2 cellular contexts compared by ENCODE assay signal in the genomic region with DNA sequence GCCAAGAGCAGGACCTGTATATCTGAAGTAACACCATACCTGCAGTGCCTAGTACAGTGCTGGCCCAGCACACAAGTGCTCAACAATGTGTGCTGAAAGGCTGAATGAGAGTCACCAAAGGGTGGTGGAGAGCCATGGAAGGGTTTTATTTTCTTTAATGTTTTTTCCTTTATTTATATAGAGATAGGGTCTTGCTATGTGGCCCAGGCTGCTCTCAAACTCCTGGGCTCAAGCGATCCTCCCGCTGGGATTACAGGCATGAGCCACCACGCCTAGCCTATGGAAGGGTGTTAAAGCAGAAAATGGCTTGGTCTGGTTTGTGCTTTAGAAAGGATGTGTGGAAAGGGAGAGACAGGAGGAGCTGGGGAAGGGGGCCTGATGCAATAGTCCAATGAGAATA.
TF ChIP-seq lines count a peak whose summit lies in the region.

No MANE protein-coding gene starts in this region.

TF ChIP-seq in GM23338, 12 proteins besides CTCF, POLR2A, EP300 and RAD21:
- no peak for TF ChIP-seq POLR2AphosphoS5 (IDR thresholded peaks at IDR 0.05; ENCODE audit: low read depth)
- no peak for TF ChIP-seq EZH2 (IDR thresholded peaks at IDR 0.05; ENCODE audit: low read depth, unreplicated experiment)

TF ChIP-seq in H1, 55 proteins besides CTCF, POLR2A, EP300 and RAD21:
- TF ChIP-seq EGR1 (IDR thresholded peaks at IDR 0.05; ENCODE audit: borderline replicate concordance, low read depth, low read length) (no peak), SP1 (IDR thresholded peaks at IDR 0.05; ENCODE audit: low read depth, low read length) (no peak), HDAC2 (IDR thresholded peaks at IDR 0.05; ENCODE audit: borderline replicate concordance in 1 of 2, low read depth in 2 of 2, low read length in 2 of 2) (no peak), JUN (IDR thresholded peaks at IDR 0.05; ENCODE audit: low read depth, low read length) (no peak), RFX5 (IDR thresholded peaks at IDR 0.05; ENCODE audit: borderline replicate concordance, low read depth, low read length) (no peak), SUZ12 (IDR thresholded peaks at IDR 0.05; ENCODE audit: low read length) (no peak), CHD2 (IDR thresholded peaks at IDR 0.05; ENCODE audit: low read length) (no peak)
